In genomic region chr6:31582230-31582601, GRCh38 we compare ENCODE assay signal across 9 cellular contexts. TPM values are rescaled to one million over a fixed set of nuclear protein-coding genes. Genes with fewer than 3 reads are reported as not detected.
A peak's percentile ranks its signal among the peaks of the same experiment; 100 is the strongest.
DNase-seq lines count a peak whose midpoint lies in the region; ATAC-seq, FAIRE-seq and TF ChIP-seq lines count a peak whose summit lies in the region.
"Had no signal": no experiment of that assay in that cellular context is flagged by ENCODE, and none has a peak within 500 bp of the region (broad histone marks: within the 10 kb centered on the region; RNA-seq: fewer than 3 reads in every experiment).

Gene LTB, minus strand, starts transcription at chr6:31582424. Its CDS starts 7 bp downstream, at chr6:31582417.

- no CpG with 5 or more reads among the region's 3 CpGs for WGBS in A549 (ENCODE audit: missing lambda C conversion rate)

- no peak for ATAC-seq in A549

- no peak for TF ChIP-seq EP300 in A549 (IDR thresholded peaks at IDR 0.05)

- POLR2A ChIA-PET in A549 (lab: Yijun Ruan, JAX) = no interaction called here

- no peak for TF ChIP-seq CTCF in A549 (IDR thresholded peaks at IDR 0.05)

- H3K27ac ChIP-seq in A549 (peak within 1 kb of the TSS; percentile 73 to 94), stomach smooth muscle (ENCODE audit: low read length) (peak within 1 kb of the TSS; percentile 79)

- peak within 1 kb of the TSS; percentile 92 for H3K9ac ChIP-seq in NT2/D1 (ENCODE audit: insufficient read length, low read depth)
- peak within 1 kb of the TSS; percentile 96 for H3K9ac ChIP-seq in adipocyte (ENCODE audit: low read length)
- peak within 1 kb of the TSS; percentile 88 to 91 for H3K9ac ChIP-seq in stomach smooth muscle (ENCODE audit: low read length in 2 of 2)

- no peak for TF ChIP-seq POLR2A in A549 (IDR thresholded peaks at IDR 0.05; ENCODE audit: low read length)

- TF ChIP-seq RAD21 in A549 (conservative IDR thresholded peaks at IDR 0.05 in 1 of 2, IDR thresholded peaks at IDR 0.05 in 1 of 2) = no peak

- FAIRE-seq in A549 (lab: Jason Lieb, UNC) = no peak
- FAIRE-seq: G401.6 had no signal

- no peaks in the 10 kb centered on the region for H3K9me3 ChIP-seq in A549
- H3K9me3 ChIP-seq in NT2/D1 (ENCODE audit: insufficient read depth, low read length) = no peaks in the 10 kb centered on the region
- H3K9me3 ChIP-seq in adipocyte (ENCODE audit: control insufficient read depth, low read length) = no peaks in the 10 kb centered on the region
- H3K9me3 ChIP-seq in stomach smooth muscle (ENCODE audit: control insufficient read depth in 2 of 2, low read length in 2 of 2) = no peaks in the 10 kb centered on the region

- no peak for DNase-seq in A549 (ENCODE audit: low read depth in 1 of 2, low spot score in 1 of 2)
- DNase-seq in NT2/D1 (ENCODE audit: low read depth, low spot score) = no peak
- DNase-seq in adipocyte (ENCODE audit: low read depth) = no peak
- DNase-seq in kidney tubule cell (ENCODE audit: low spot score) = peak; percentile 3
- no peak for DNase-seq in mucosa of gallbladder (ENCODE audit: low spot score)
- no peak for DNase-seq in NCI-H1092 treated with DMSO at 0.1 percent for 48 hours (lab: John Stamatoyannopoulos, UW)
- no peak for DNase-seq in NCI-H2029 (lab: John Stamatoyannopoulos, UW)

- H3K27me3 ChIP-seq in NT2/D1 (ENCODE audit: insufficient read depth, insufficient read length) (no peaks in the 10 kb centered on the region), adipocyte (replicated peaks; ENCODE audit: control insufficient read depth, insufficient read depth, low read length) (no peaks in the 10 kb centered on the region), stomach smooth muscle (ENCODE audit: control insufficient read depth in 1 of 2, insufficient read depth in 2 of 2, low read length in 2 of 2) (peaks cover 2 to 6% of the 10 kb centered on the region in 2 donors)

- peak within 1 kb of the TSS; percentile 86 for H3K4me2 ChIP-seq in A549

- H3K4me1 ChIP-seq in A549 = peaks cover 6% of the 10 kb centered on the region; the same call in 1 of the 3 replicates
- peaks cover 19% of the 10 kb centered on the region for H3K4me1 ChIP-seq in NT2/D1 (ENCODE audit: insufficient read depth, insufficient read length)
- H3K4me1 ChIP-seq in adipocyte (ENCODE audit: control insufficient read depth, insufficient read depth, low read length) = peaks cover 10% of the 10 kb centered on the region
- peaks cover 19% of the 10 kb centered on the region for H3K4me1 ChIP-seq in stomach smooth muscle (ENCODE audit: control insufficient read depth, insufficient read depth, low read length)

- no peaks in the 10 kb centered on the region for H3K36me3 ChIP-seq in NT2/D1 (ENCODE audit: insufficient read depth, insufficient read length, low read length)
- no peaks in the 10 kb centered on the region for H3K36me3 ChIP-seq in adipocyte (ENCODE audit: control insufficient read depth, insufficient read depth, low read length, severe bottlenecking)
- H3K36me3 ChIP-seq in stomach smooth muscle (ENCODE audit: control insufficient read depth in 2 of 2, insufficient read depth in 2 of 2, low read length in 2 of 2) = no peaks in the 10 kb centered on the region

- H3K4me3 ChIP-seq in A549 (peak within 1 kb of the TSS; percentile 63), NT2/D1 (ENCODE audit: insufficient read length, low read depth) (peak within 1 kb of the TSS; percentile 78), adipocyte (ENCODE audit: low read length) (peak within 1 kb of the TSS; percentile 96), stomach smooth muscle (ENCODE audit: low read length in 2 of 2) (peak within 1 kb of the TSS; percentile 92 to 94)

- CTCF ChIA-PET in A549 (lab: Yijun Ruan, JAX) = interaction anchor here (0.9 to 18.3 kb wide), 7 partner anchors 12 to 35 kb away, joined by 3 to 338 read pairs (median 30); partner anchors contain the start of genes ATP6V1G2, LTA, NCR3 and NFKBIL1

TF ChIP-seq in A549, 52 proteins besides CTCF, POLR2A, EP300 and RAD21:
- TF ChIP-seq CHD2 (IDR thresholded peaks at IDR 0.05; ENCODE audit: low read length, partially characterized antibody) (no peak), PHF8 (IDR thresholded peaks at IDR 0.05; ENCODE audit: borderline replicate concordance, low read depth) (no peak)

RNA-seq across cellular contexts. Expression of gene LTB, which starts in this region (rescaled TPM):
- polyA plus RNA-seq in A549 (2011; rRNA removed) = 0.13 and 0.26 TPM in 2 replicates
- 0.37 and 0.45 TPM in 2 replicates for polyA plus RNA-seq in A549 (2012; cell fraction: cytosol; rRNA removed)
- polyA plus RNA-seq in A549 (2012; cell fraction: nucleus; rRNA removed) = 0.18 and 0.31 TPM in 2 replicates
- polyA plus RNA-seq in A549 (2017; fragmentation: RNase III; extraction: RNeasy Plus Mini Kit Qiagen cat#74134 plus additional on column Dnase treatment) = 0.14 to 0.57 TPM (median 0.33 TPM) in 3 replicates
- 0.50 TPM in 1 of 2 replicates, not detected in the other for polyA minus RNA-seq in A549 (2011; rRNA and poly(A)+ RNA removed)
- 4.9 TPM for total RNA-seq in mucosa of gallbladder
